1 cellular context compared by ENCODE assay signal in genomic region chr4:4837921-4838601, GRCh38.
TF ChIP-seq lines count a peak whose summit lies in the region.

No MANE protein-coding gene starts in this region.

TF ChIP-seq in SK-N-SH treated with all-trans-retinoic acid at 6 μM for 48 hours, 23 proteins besides CTCF, POLR2A, EP300 and RAD21 (continued from another document):
- TF ChIP-seq PATZ1 (CRISPR knock-in tag; IDR thresholded peaks at IDR 0.05; ENCODE audit: borderline replicate concordance): no peak
- no peak for TF ChIP-seq PPARA (CRISPR knock-in tag; IDR thresholded peaks at IDR 0.05; ENCODE audit: borderline replicate concordance)
- no peak for TF ChIP-seq ZNF8 (CRISPR knock-in tag; IDR thresholded peaks at IDR 0.05)
- no peak for TF ChIP-seq ESRRG (CRISPR knock-in tag; IDR thresholded peaks at IDR 0.05)
- no peak for TF ChIP-seq TCF4 (CRISPR knock-in tag; IDR thresholded peaks at IDR 0.05; ENCODE audit: borderline replicate concordance)
